In genomic region chr1:203619091-203619780, GRCh38 we compare ENCODE assay signal across 1 cellular context.
TF ChIP-seq lines count a peak whose summit lies in the region.

No MANE protein-coding gene starts in this region.

TF ChIP-seq in IMR-90, 13 proteins besides CTCF, POLR2A, EP300 and RAD21 (continued from another document):
- no peak for TF ChIP-seq USF2 (IDR thresholded peaks at IDR 0.05; ENCODE audit: low read depth, low read length)
- no peak for TF ChIP-seq MAFK (IDR thresholded peaks at IDR 0.05; ENCODE audit: low read depth, low read length)
- TF ChIP-seq MXI1 (IDR thresholded peaks at IDR 0.05; ENCODE audit: borderline replicate concordance, low read depth, low read length): no peak
- no peak for TF ChIP-seq CEBPB (IDR thresholded peaks at IDR 0.05; ENCODE audit: low read depth, low read length)
